In genomic region chr11:128294685-128295079, GRCh38 we compare ENCODE assay signal across 16 cellular contexts.
A peak's percentile ranks its signal among the peaks of the same experiment; 100 is the strongest.
DNase-seq lines count a peak whose midpoint lies in the region; ATAC-seq, FAIRE-seq and TF ChIP-seq lines count a peak whose summit lies in the region.
"Had no signal": no experiment of that assay in that cellular context is flagged by ENCODE, and none has a peak within 500 bp of the region (broad histone marks: within the 10 kb centered on the region; RNA-seq: fewer than 3 reads in every experiment).

No MANE protein-coding gene starts in this region.

- in situ Hi-C loops in astrocyte of the spinal cord (cut with HindIII; ENCODE audit: low sequenced_read_pairs), result no loop called here

- H3K4me1 Mint-ChIP-seq in naive thymus-derived CD4-positive, alpha-beta T cell, result peaks cover 69 to 100% (median 100%) of the 10 kb centered on the region in 7 donors

- H3K36me3 ChIP-seq in naive thymus-derived CD4-positive, alpha-beta T cell (ENCODE audit: control insufficient read depth in 2 of 3, insufficient read depth in 3 of 3, low read length in 3 of 3), result no peaks in the 10 kb centered on the region
- H3K36me3 ChIP-seq: BLaER1, ovary had no signal

- intact Hi-C loops in naive thymus-derived CD4-positive, alpha-beta T cell (cut with micrococcal nuclease), result no loop called here
- intact Hi-C loops in right cardiac atrium (cut with DNase I), result loop anchor here (5.0 to 10.0 kb wide), 5 partner anchors 173 to 540 kb away; no protein-coding TSS in a partner anchor

- peak overlapping the region in 9 of 10 donors; percentile 4 to 98 (median 39) for H3K4me3 Mint-ChIP-seq in naive thymus-derived CD4-positive, alpha-beta T cell

- FAIRE-seq in urothelium cell line (lab: Jason Lieb, UNC), result no peak

- H3K27me3 ChIP-seq in naive thymus-derived CD4-positive, alpha-beta T cell (ENCODE audit: control insufficient read depth in 2 of 2, insufficient read depth in 2 of 2, low read length in 2 of 2), result no peaks in the 10 kb centered on the region
- H3K27me3 ChIP-seq in right cardiac atrium (ENCODE audit: control insufficient read depth, insufficient read depth), result no peaks in the 10 kb centered on the region
- H3K27me3 ChIP-seq: BLaER1, ovary had no signal

- CTCF ChIA-PET in naive thymus-derived CD4-positive, alpha-beta T cell (lab: Charles Lee), result interaction anchor here (0.7 to 5.5 kb wide), 3 partner anchors 9 to 337 kb away, joined by 3 to 21 read pairs (median 3); no protein-coding TSS in a partner anchor

- POLR2A ChIA-PET in naive thymus-derived CD4-positive, alpha-beta T cell (lab: Charles Lee), result interaction anchor here (0.7 to 21.1 kb wide), 11 partner anchors 8 to 335 kb away, joined by 3 to 691 read pairs (median 4); no protein-coding TSS in a partner anchor

- TF ChIP-seq CTCF in AG09309 (IDR thresholded peaks at IDR 0.05; ENCODE audit: control insufficient read depth, insufficient read depth, low read depth, low read length, missing control alignments), result no peak
- TF ChIP-seq CTCF in astrocyte of the spinal cord (IDR thresholded peaks at IDR 0.05; ENCODE audit: low read depth, low read length), result no peak

- peaks cover 0 to 8% (median 3%) of the 10 kb centered on the region in 11 donors for H3K9me3 Mint-ChIP-seq in naive thymus-derived CD4-positive, alpha-beta T cell

- peak overlapping the region; percentile 98 for H3K27ac ChIP-seq in naive thymus-derived CD4-positive, alpha-beta T cell (ENCODE audit: low read depth, low read length)
- H3K27ac ChIP-seq in right cardiac atrium (ENCODE audit: low read length), result no peak overlapping the region
- H3K27ac ChIP-seq: BLaER1, ovary, SK-N-MC had no signal

- ATAC-seq in naive thymus-derived CD4-positive, alpha-beta T cell, result no peak
- no peak for ATAC-seq in right cardiac atrium
- ATAC-seq: activated naive CD4-positive, alpha-beta T cell treated with anti-CD3 and anti-CD28 coated beads, Interleukin-2, amount 50 U/mL, for 72 hours had no signal

- peak overlapping the region; percentile 71 to 100 (median 98) for H3K27ac Mint-ChIP-seq in naive thymus-derived CD4-positive, alpha-beta T cell

- no peaks in the 10 kb centered on the region for H3K27me3 Mint-ChIP-seq in naive thymus-derived CD4-positive, alpha-beta T cell

- peaks cover 71 to 94% of the 10 kb centered on the region in 2 donors for H3K4me1 ChIP-seq in naive thymus-derived CD4-positive, alpha-beta T cell (ENCODE audit: control insufficient read depth in 2 of 2, insufficient read depth in 2 of 2, low read length in 2 of 2)
- H3K4me1 ChIP-seq in right cardiac atrium (ENCODE audit: control insufficient read depth, insufficient read depth, low read length), result peaks cover 2% of the 10 kb centered on the region

- H3K36me3 Mint-ChIP-seq in naive thymus-derived CD4-positive, alpha-beta T cell, result peaks cover 0 to 51% (median 11%) of the 10 kb centered on the region in 5 donors

- H3K9me3 ChIP-seq in naive thymus-derived CD4-positive, alpha-beta T cell (ENCODE audit: control insufficient read depth in 2 of 3, low read length in 3 of 3), result no peaks in the 10 kb centered on the region
- H3K9me3 ChIP-seq in right cardiac atrium (ENCODE audit: control insufficient read depth, low read length), result no peaks in the 10 kb centered on the region
- H3K9me3 ChIP-seq: BLaER1, ovary had no signal

- H3K4me3 ChIP-seq in AG09309 (ENCODE audit: control insufficient read depth, low read depth, low read length), result no peak overlapping the region
- H3K4me3 ChIP-seq in astrocyte of the spinal cord (ENCODE audit: low read depth, low read length), result no peak overlapping the region
- no peak overlapping the region for H3K4me3 ChIP-seq in naive thymus-derived CD4-positive, alpha-beta T cell (ENCODE audit: low read length)
- H3K4me3 ChIP-seq in right cardiac atrium (ENCODE audit: low read length), result no peak overlapping the region
- H3K4me3 ChIP-seq: BLaER1, ovary, SK-N-MC had no signal

- 95% methylated on average over 1 of the region's 1 CpG for whole genome bisulfite sequencing in right cardiac atrium

- DNase-seq in AG09309 (ENCODE audit: low read depth), result peak; percentile 7
- peak; percentile 51 for DNase-seq in HCEC 1CT
- peak; percentile 35 for DNase-seq in astrocyte of the spinal cord (ENCODE audit: low read depth, low spot score)
- DNase-seq in naive thymus-derived CD4-positive, alpha-beta T cell, result no peak
- DNase-seq in urothelium cell line (ENCODE audit: low spot score), result no peak
- no peak for DNase-seq in HuH-7 (ENCODE audit: low spot score)
- DNase-seq in cerebellum (ENCODE audit: low spot score), result no peak
- no peak for DNase-seq in right cardiac atrium
- DNase-seq: activated CD4-positive, alpha-beta T cell treated with anti-CD3 and anti-CD28 coated beads, Interleukin-2, amount 50 U/mL, for 4 hours; head of caudate nucleus; KG1; NCI-H1930; ovary had no signal

Comparison
In these comparisons a context has a peak if more than half of its experiments do, and no peak if none do; other contexts are left out.
1. DNase-seq: peak in AG09309 (single experiment), HCEC 1CT (single experiment) and astrocyte of the spinal cord (single experiment); none in naive thymus-derived CD4-positive, alpha-beta T cell (0 of 9), urothelium cell line (single experiment), HuH-7 (single experiment), cerebellum (single experiment) and right cardiac atrium (0 of 3).
2. intact Hi-C loops: an anchor here in right cardiac atrium (5.0 to 10.0 kb wide); none called in naive thymus-derived CD4-positive, alpha-beta T cell.